Comparison of ENCODE assay signal across 23 cellular contexts in the genomic region with DNA sequence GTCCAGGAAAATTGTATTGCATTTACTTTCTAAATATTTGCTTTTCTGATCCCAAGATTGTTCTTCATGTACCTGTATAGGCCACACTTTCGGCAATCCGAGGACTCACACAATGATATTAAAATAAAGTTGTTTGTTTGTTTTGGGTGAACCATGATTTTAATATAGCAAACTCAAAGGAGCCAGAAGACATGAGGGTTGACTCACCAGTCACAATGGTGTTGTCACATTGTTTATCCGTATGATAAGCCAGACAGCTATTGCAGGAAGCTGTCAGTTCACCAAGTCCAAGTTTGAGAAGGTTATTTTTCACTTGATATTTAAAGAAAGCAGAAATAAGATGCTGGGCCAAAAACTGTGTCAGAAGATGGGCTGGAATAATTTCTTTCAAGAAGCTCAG.
"Had no signal": no experiment of that assay in that cellular context is flagged by ENCODE, and none has a peak within 500 bp of the region (broad histone marks: within the 10 kb centered on the region; RNA-seq: fewer than 3 reads in every experiment).

No MANE protein-coding gene starts in this region.

- H3K79me2 ChIP-seq: parathyroid adenoma had no signal

- H3K27me3 ChIP-seq: cardiac muscle cell, stomach, suprapubic skin, tibial nerve had no signal

- H3K27ac ChIP-seq: cardiac muscle cell, parathyroid adenoma, skin epidermis, stomach, suprapubic skin, tibial nerve had no signal

- H3K36me3 ChIP-seq: cardiac muscle cell, stomach, suprapubic skin, tibial nerve had no signal

- DNase-seq: activated CD4-positive, alpha-beta T cell treated with anti-CD3 and anti-CD28 coated beads for 4 hours; activated CD4-positive, alpha-beta T cell treated with anti-CD3 and anti-CD28 coated beads, Interleukin-2, amount 50 U/mL, for 48 hours; activated CD4-positive, CD25-positive, alpha-beta regulatory T cell; activated naive CD4-positive, alpha-beta T cell treated with anti-CD3 and anti-CD28 coated beads for 36 hours; activated naive CD8-positive, alpha-beta T cell treated with anti-CD3 and anti-CD28 coated beads, Interleukin-2, amount 10 ng/mL, durations not matched to agents 7 days and 5 days; activated T-cell treated with anti-CD3 and anti-CD28 coated beads, Interleukin-2, amount 50 U/mL, for 48 hours; amniotic stem cell; cortex of kidney; endodermal cell; glutamatergic neuron; hypothalamus; left cardiac atrium; nephron progenitor cell; right cardiac atrium; stimulated activated CD4-positive, alpha-beta T cell treated with anti-CD3 and anti-CD28 coated beads, Interleukin-2, amount 100 ng/mL, for 24 hours; stomach; T-helper 17 cell had no signal

- H3K9ac ChIP-seq: parathyroid adenoma had no signal

- H3K9me3 ChIP-seq: suprapubic skin had no signal

- H3K4me3 ChIP-seq: cardiac muscle cell, skin epidermis, stomach, suprapubic skin, tibial nerve had no signal

- ATAC-seq: left cardiac atrium; right cardiac atrium; stimulated activated effector memory CD8-positive, alpha-beta T cell treated with anti-CD3 and anti-CD28 coated beads, Interleukin-12 subunit alpha, Interleukin-12 subunit beta, amount 100 ng/mL, for 72 hours; T-helper 17 cell had no signal

- H2AFZ ChIP-seq: parathyroid adenoma had no signal

- H3K4me1 ChIP-seq: parathyroid adenoma, stomach, suprapubic skin, tibial nerve had no signal
